In the genomic region with DNA sequence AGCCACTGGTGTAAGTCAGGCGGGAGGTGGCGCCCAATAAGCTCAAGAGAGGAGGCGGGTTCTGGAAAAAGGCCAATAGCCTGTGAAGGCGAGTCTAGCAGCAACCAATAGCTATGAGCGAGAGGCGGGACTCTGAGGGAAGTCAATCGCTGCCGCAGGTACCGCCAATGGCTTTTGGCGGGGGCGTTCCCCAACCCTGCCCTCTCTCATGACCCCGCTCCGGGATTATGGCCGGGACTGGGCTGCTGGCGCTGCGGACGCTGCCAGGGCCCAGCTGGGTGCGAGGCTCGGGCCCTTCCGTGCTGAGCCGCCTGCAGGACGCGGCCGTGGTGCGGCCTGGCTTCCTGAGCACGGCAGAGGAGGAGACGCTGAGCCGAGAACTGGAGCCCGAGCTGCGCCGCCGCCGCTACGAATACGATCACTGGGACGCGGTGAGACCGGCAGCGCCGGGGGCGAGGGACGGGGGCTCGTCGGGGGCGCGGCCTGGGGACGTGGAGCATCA, we compare ENCODE assay signal across 8 cellular contexts. TPM values are rescaled to one million over a fixed set of nuclear protein-coding genes. Genes with fewer than 3 reads are reported as not detected.
A peak's percentile ranks its signal among the peaks of the same experiment; 100 is the strongest.
DNase-seq lines count a peak whose midpoint lies in the region; ATAC-seq and TF ChIP-seq lines count a peak whose summit lies in the region.

Gene ALKBH7, plus strand, starts transcription at position 201 of the 502 bp plus-strand sequence. Its CDS starts 27 bp downstream, at position 228.

- H3K4me1 Mint-ChIP-seq in activated naive CD8-positive, alpha-beta T cell treated with anti-CD3 and anti-CD28 coated beads, Interleukin-2, amount 10 ng/mL, durations not matched to agents 7 days and 5 days = peaks cover 15% of the 10 kb centered on the region
- H3K4me1 Mint-ChIP-seq in glutamatergic neuron (ENCODE audit: low read depth, unreplicated experiment) = peaks cover 2% of the 10 kb centered on the region

- H3K27me3 Mint-ChIP-seq in activated naive CD8-positive, alpha-beta T cell treated with anti-CD3 and anti-CD28 coated beads, Interleukin-2, amount 10 ng/mL, durations not matched to agents 7 days and 5 days = no peaks in the 10 kb centered on the region
- H3K27me3 Mint-ChIP-seq in glutamatergic neuron (ENCODE audit: unreplicated experiment) = peaks cover 6% of the 10 kb centered on the region

- peak within 1 kb of the TSS; percentile 99 for H3K27ac ChIP-seq in temporal lobe (ENCODE audit: low read depth, low read length)

- ATAC-seq in HG02610 (IDR thresholded peaks at IDR 0.05; ENCODE audit: unreplicated experiment) (peak; percentile 70), omental fat pad (ENCODE audit: low FRiP score) (peak; percentile 93)
- ATAC-seq in activated naive CD8-positive, alpha-beta T cell treated with anti-CD3 and anti-CD28 coated beads, Interleukin-2, amount 10 ng/mL, durations not matched to agents 7 days and 5 days (ENCODE audit: low read depth) = peak; percentile 83

- POLR2A ChIA-PET in activated naive CD8-positive, alpha-beta T cell treated with anti-CD3 and anti-CD28 coated beads, Interleukin-2, amount 10 ng/mL, durations not matched to agents 7 days and 5 days (lab: Charles Lee) = interaction anchor here (0.5 to 4.4 kb wide), 9 partner anchors 10 to 261 kb away, joined by 3 to 40 read pairs (median 6); partner anchors contain the start of genes CLPP, DENND1C, GTF2F1 and KHSRP

- DNase-seq in GM04504 (ENCODE audit: low read depth) (peak; percentile 100), NCI-H1092 treated with DMSO at 0.1 percent for 48 hours (lab: John Stamatoyannopoulos, UW) (peak; percentile 100), SKM-1 treated with dmso at 0.1 percent for 144 hours (lab: John Stamatoyannopoulos, UW; ENCODE audit: unreplicated experiment) (peak; percentile 100), glutamatergic neuron (peak; percentile 94), omental fat pad (ENCODE audit: low spot score) (peak; percentile 94)
- peak; percentile 91 for DNase-seq in activated naive CD8-positive, alpha-beta T cell treated with anti-CD3 and anti-CD28 coated beads, Interleukin-2, amount 10 ng/mL, durations not matched to agents 7 days and 5 days

- H3K9me3 Mint-ChIP-seq in activated naive CD8-positive, alpha-beta T cell treated with anti-CD3 and anti-CD28 coated beads, Interleukin-2, amount 10 ng/mL, durations not matched to agents 7 days and 5 days = no peaks in the 10 kb centered on the region
- peaks cover 9% of the 10 kb centered on the region for H3K9me3 Mint-ChIP-seq in glutamatergic neuron (ENCODE audit: unreplicated experiment)

- H3K4me3 Mint-ChIP-seq in activated naive CD8-positive, alpha-beta T cell treated with anti-CD3 and anti-CD28 coated beads, Interleukin-2, amount 10 ng/mL, durations not matched to agents 7 days and 5 days = peak within 1 kb of the TSS; percentile 87
- H3K4me3 Mint-ChIP-seq in glutamatergic neuron (ENCODE audit: unreplicated experiment) = peak within 1 kb of the TSS; percentile 88

- H3K27ac Mint-ChIP-seq in activated naive CD8-positive, alpha-beta T cell treated with anti-CD3 and anti-CD28 coated beads, Interleukin-2, amount 10 ng/mL, durations not matched to agents 7 days and 5 days = peak within 1 kb of the TSS; percentile 94
- H3K27ac Mint-ChIP-seq in glutamatergic neuron (ENCODE audit: unreplicated experiment) = peak within 1 kb of the TSS; percentile 88

- H3K36me3 Mint-ChIP-seq in activated naive CD8-positive, alpha-beta T cell treated with anti-CD3 and anti-CD28 coated beads, Interleukin-2, amount 10 ng/mL, durations not matched to agents 7 days and 5 days = peaks cover 13% of the 10 kb centered on the region
- no peaks in the 10 kb centered on the region for H3K36me3 Mint-ChIP-seq in glutamatergic neuron (ENCODE audit: unreplicated experiment)

- TF ChIP-seq CTCF in glutamatergic neuron (IDR thresholded peaks at IDR 0.05; ENCODE audit: partially characterized antibody, unreplicated experiment) (no peak), omental fat pad (IDR thresholded peaks at IDR 0.05) (no peak)

RNA-seq across cellular contexts. Expression of gene ALKBH7, which starts in this region (rescaled TPM):
- 10 to 100 TPM; 52.0 to 55.7 TPM for total RNA-seq in activated naive CD8-positive, alpha-beta T cell treated with anti-CD3 and anti-CD28 coated beads, Interleukin-2, amount 10 ng/mL, durations not matched to agents 7 days and 5 days
- total RNA-seq in glutamatergic neuron (ENCODE audit: unreplicated experiment) (66.8 TPM), omental fat pad (10 to 100 TPM; 39.3 to 49.2 (median 43.4) TPM), temporal lobe (30.0 TPM)

Comparison
In these comparisons a context has a peak if more than half of its experiments do, and no peak if none do; other contexts are left out.
1. Peak in every context shown above with its lines: DNase-seq, ATAC-seq and H3K27ac ChIP-seq.